In the genomic region with DNA sequence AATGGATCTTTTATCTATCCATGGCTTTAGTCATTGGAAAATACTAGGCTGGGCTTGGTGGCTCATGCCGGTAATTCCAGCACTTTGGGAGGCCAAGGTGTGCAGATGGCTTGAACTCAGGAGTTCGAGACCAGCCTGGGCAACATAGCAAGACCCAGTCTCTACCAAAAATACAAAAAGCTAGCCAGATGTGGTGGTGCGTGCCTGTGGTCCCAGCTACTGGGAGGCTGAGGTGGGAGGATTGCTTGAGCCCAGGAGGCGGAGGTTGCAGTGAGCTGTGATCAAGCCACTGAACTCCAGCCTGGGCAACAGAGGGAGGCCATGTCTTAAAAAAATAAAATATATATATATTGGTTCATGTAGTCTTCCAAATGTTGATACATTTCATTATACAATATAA, we compare ENCODE assay signal across 7 cellular contexts. TPM values are rescaled to one million over a fixed set of nuclear protein-coding genes. Genes with fewer than 3 reads are reported as not detected.
"Had no signal": no experiment of that assay in that cellular context is flagged by ENCODE, and none has a peak within 500 bp of the region (broad histone marks: within the 10 kb centered on the region; RNA-seq: fewer than 3 reads in every experiment).

No MANE protein-coding gene starts in this region.

RNA-seq across cellular contexts. Expression of a gene that starts 37.5 kb away (rescaled TPM):
- total RNA-seq: activated CD8-positive, alpha-beta T cell treated with anti-CD3 and anti-CD28 coated beads for 36 hours; activated T-helper 1 cell treated with anti-CD3 and anti-CD28 coated beads, Interleukin-12 subunit alpha, Interleukin-12 subunit beta, Interleukin-2, Interleukin-4 antibody, amounts not matched to agents 30 ng/mL and 10 ng/mL and 1 ng/mL, durations not matched to agents 14 hours and 24 hours and 36 hours; activated T-helper 2 cell treated with anti-CD3 and anti-CD28 coated beads, Interferon-gamma antibody, Interleukin-2, Interleukin-4, amounts not matched to agents 10 μg/mL and 5 μg/mL and 100 μg/mL, durations not matched to agents 14 hours and 24 hours and 36 hours; bronchial epithelial cell; foreskin keratinocyte; gastrocnemius medialis; T-helper 2 cell treated with Interferon-gamma antibody and Interleukin-4, amounts not matched to agents 100 ng/mL and 5 ng/mL, for 36 hours had no signal
- polyA plus RNA-seq: foreskin keratinocyte had no signal
